Comparison of ENCODE assay signal across 8 cellular contexts in genomic region chr17:38872671-38873385, GRCh38. TPM values are rescaled to one million over a fixed set of nuclear protein-coding genes. Genes with fewer than 3 reads are reported as not detected.
DNase-seq lines count a peak whose midpoint lies in the region; ATAC-seq and TF ChIP-seq lines count a peak whose summit lies in the region.

No MANE protein-coding gene starts in this region.

- ATAC-seq in central memory CD8-positive, alpha-beta T cell (replicated peaks; ENCODE audit: extremely low read depth, poor library complexity, severe bottlenecking) = no peak
- ATAC-seq in GM19455 (IDR thresholded peaks at IDR 0.05; ENCODE audit: unreplicated experiment) = no peak
- no peak for ATAC-seq in omental fat pad (ENCODE audit: low FRiP score)

- H3K9ac ChIP-seq in BLaER1 (0 out of 2 replicates have a peak overlapping the region, but pooled peaks have one; percentile 45), Karpas-422 (ENCODE audit: low read length) (peak overlapping the region; percentile 100)

- H3K4me3 ChIP-seq in BLaER1 = no peak overlapping the region
- H3K4me3 ChIP-seq in Karpas-422 (ENCODE audit: low read length) = peak overlapping the region; percentile 99; the same call in 1 of the 2 replicates

- H3K4me2 ChIP-seq in BLaER1 (peak overlapping the region; percentile 97), Karpas-422 (ENCODE audit: low read depth, low read length, poor library complexity, severe bottlenecking) (peak overlapping the region; percentile 90)

- H3K27ac ChIP-seq in BLaER1 = peak overlapping the region; percentile 89; the same call in 1 of the 2 replicates
- peak overlapping the region; percentile 80 for H3K27ac ChIP-seq in Karpas-422 (ENCODE audit: low read length)

- H3K36me3 ChIP-seq in BLaER1 (peaks cover 6% of the 10 kb centered on the region), Karpas-422 (ENCODE audit: insufficient read depth, low read length) (peaks cover 3% of the 10 kb centered on the region; the same call in 1 of the 2 replicates)

- peaks cover 79% of the 10 kb centered on the region for H3K4me1 ChIP-seq in BLaER1
- peaks cover 78% of the 10 kb centered on the region for H3K4me1 ChIP-seq in Karpas-422 (ENCODE audit: low read length)

- H3K9me2 ChIP-seq in Karpas-422 (replicated peaks; ENCODE audit: insufficient read depth, low read length) = no peaks in the 10 kb centered on the region

- H3K27ac Mint-ChIP-seq in central memory CD8-positive, alpha-beta T cell (ENCODE audit: low read depth) = peak overlapping the region; percentile 84
- H3K27ac Mint-ChIP-seq in nephron = peak overlapping the region; percentile 74 to 100 (median 74)

- no peak overlapping the region for H2AFZ ChIP-seq in Karpas-422 (ENCODE audit: low read length)

- H3K36me3 Mint-ChIP-seq in central memory CD8-positive, alpha-beta T cell (ENCODE audit: insufficient read depth) = peaks cover 43% of the 10 kb centered on the region
- peaks cover under 1% of the 10 kb centered on the region for H3K36me3 Mint-ChIP-seq in nephron (ENCODE audit: low read depth)

- DNase-seq in Karpas-422 (peak; percentile 53), NCI-H524 treated with DMSO at 0.1 percent for 48 hours (lab: John Stamatoyannopoulos, UW) (no peak), NCI-H1105 treated with DMSO at 0.1 percent for 48 hours (lab: John Stamatoyannopoulos, UW) (no peak), omental fat pad (ENCODE audit: low spot score) (no peak)
- no peak for DNase-seq in central memory CD8-positive, alpha-beta T cell (ENCODE audit: low spot score in 2 of 2)

- no peaks in the 10 kb centered on the region for H3K27me3 Mint-ChIP-seq in central memory CD8-positive, alpha-beta T cell
- H3K27me3 Mint-ChIP-seq in nephron (ENCODE audit: low read depth) = peaks cover 7% of the 10 kb centered on the region

- peak overlapping the region; percentile 100 for H3K4me3 Mint-ChIP-seq in central memory CD8-positive, alpha-beta T cell
- peak overlapping the region; percentile 92 to 99 (median 99) for H3K4me3 Mint-ChIP-seq in nephron

- no peaks in the 10 kb centered on the region for H3K9me3 Mint-ChIP-seq in central memory CD8-positive, alpha-beta T cell
- no peaks in the 10 kb centered on the region for H3K9me3 Mint-ChIP-seq in nephron

- no peaks in the 10 kb centered on the region for H3K9me3 ChIP-seq in BLaER1
- no peaks in the 10 kb centered on the region for H3K9me3 ChIP-seq in Karpas-422 (ENCODE audit: low read length)

- H3K27me3 ChIP-seq in BLaER1 (no peaks in the 10 kb centered on the region), Karpas-422 (ENCODE audit: low read length) (no peaks in the 10 kb centered on the region)

- peaks cover 74% of the 10 kb centered on the region for H3K79me2 ChIP-seq in Karpas-422 (ENCODE audit: low read length)

- H3K4me1 Mint-ChIP-seq in central memory CD8-positive, alpha-beta T cell = peaks cover 82% of the 10 kb centered on the region
- H3K4me1 Mint-ChIP-seq in nephron = peaks cover 54% of the 10 kb centered on the region

- TF ChIP-seq CTCF in nephron (IDR thresholded peaks at IDR 0.05; ENCODE audit: unreplicated experiment in 3 of 3) (no peak), omental fat pad (IDR thresholded peaks at IDR 0.05) (no peak)

- H4K20me1 ChIP-seq in BLaER1 (peaks cover 67% of the 10 kb centered on the region), Karpas-422 (ENCODE audit: insufficient read depth, low read depth, low read length) (peaks cover 3% of the 10 kb centered on the region; the same call in 1 of the 2 replicates)

RNA-seq across cellular contexts. Expression of gene LASP1, which starts 3.0 kb away (rescaled TPM):
- 59.3 and 85.0 TPM in 2 replicates for total RNA-seq in Karpas-422 (2014; rRNA removed; shearing (Covaris generic); ENCODE audit: low replicate concordance)
- total RNA-seq in omental fat pad = 100 to 1,000 TPM; 111 to 174 (median 148) TPM

RNA-seq across cellular contexts. Expression of gene RPL23, which starts 19.3 kb away (rescaled TPM):
- total RNA-seq in Karpas-422 (2014; rRNA removed; shearing (Covaris generic); ENCODE audit: low replicate concordance) = 2,394 and 2,712 TPM in 2 replicates
- 1,000 to 10,000 TPM; 1,566 to 2,133 (median 2,034) TPM for total RNA-seq in omental fat pad

RNA-seq across cellular contexts. Expression of gene CWC25, which starts 47.7 kb away (rescaled TPM):
- total RNA-seq in Karpas-422 (2014; rRNA removed; shearing (Covaris generic); ENCODE audit: low replicate concordance) = 11.8 and 12.7 TPM in 2 replicates
- total RNA-seq in omental fat pad = 10 to 100 TPM; 15.2 to 49.6 (median 30.5) TPM
